ENCODE assay signal across 27 cellular contexts in genomic region chr9:137967280-137967943, GRCh38.
"Had no signal": no experiment of that assay in that cellular context is flagged by ENCODE, and none has a peak within 500 bp of the region (broad histone marks: within the 10 kb centered on the region; RNA-seq: fewer than 3 reads in every experiment).

No MANE protein-coding gene starts in this region.

- H3K4me3 ChIP-seq: body of pancreas, cardiac muscle cell, mucosa of descending colon, prostate gland, skin epidermis, testis, uterus had no signal

- H3K4me1 ChIP-seq: body of pancreas, prostate gland, testis, uterus had no signal

- FAIRE-seq: endothelial cell of umbilical vein, frontal cortex had no signal

- H3K27me3 Mint-ChIP-seq: dendritic cell treated with granulocyte-macrophage colony-stimulating factor and Interleukin-4, amounts not matched to agents 40 ng/mL and 50 ng/mL, for 4 days had no signal

- H3K4me3 Mint-ChIP-seq: activated naive CD4-positive, alpha-beta T cell treated with anti-CD3 and anti-CD28 coated beads, Interleukin-2, amount 50 U/mL, for 24 hours; dendritic cell treated with granulocyte-macrophage colony-stimulating factor and Interleukin-4, amounts not matched to agents 40 ng/mL and 50 ng/mL, for 4 days; neural crest cell; stimulated activated naive B cell treated with anti-CD40 and anti-IgM and Interleukin-4, amounts not matched to agents 10 μg/mL and 1 μg/mL and 100 μg/mL, for 72 hours; T-helper 1 cell treated with Interleukin-12 subunit alpha and Interleukin-12 subunit beta and Interleukin-4 antibody, amounts not matched to agents 30 μg/mL and 1 μg/mL, for 36 hours; WTC11 had no signal

- ATAC-seq: body of pancreas; esophagus mucosa; mucosa of descending colon; stimulated activated naive B cell treated with anti-CD40 and anti-IgM and Interleukin-4, amounts not matched to agents 10 μg/mL and 1 μg/mL and 100 μg/mL, for 72 hours had no signal

- H3K36me3 Mint-ChIP-seq: activated naive CD4-positive, alpha-beta T cell treated with anti-CD3 and anti-CD28 coated beads, Interleukin-2, amount 50 U/mL, for 24 hours; stimulated activated naive B cell treated with anti-CD40 and anti-IgM and Interleukin-4, amounts not matched to agents 10 μg/mL and 1 μg/mL and 100 μg/mL, for 72 hours had no signal

- H3K9me3 Mint-ChIP-seq: activated naive CD4-positive, alpha-beta T cell treated with anti-CD3 and anti-CD28 coated beads, Interleukin-2, amount 50 U/mL, for 24 hours; dendritic cell treated with granulocyte-macrophage colony-stimulating factor and Interleukin-4, amounts not matched to agents 40 ng/mL and 50 ng/mL, for 4 days; T-helper 1 cell treated with Interleukin-12 subunit alpha and Interleukin-12 subunit beta and Interleukin-4 antibody, amounts not matched to agents 30 μg/mL and 1 μg/mL, for 36 hours had no signal

- H3K9me3 ChIP-seq: body of pancreas, mucosa of descending colon, prostate gland, testis, uterus had no signal

- H3K27ac Mint-ChIP-seq: activated naive CD4-positive, alpha-beta T cell treated with anti-CD3 and anti-CD28 coated beads, Interleukin-2, amount 50 U/mL, for 24 hours; dendritic cell treated with granulocyte-macrophage colony-stimulating factor and Interleukin-4, amounts not matched to agents 40 ng/mL and 50 ng/mL, for 4 days; stimulated activated naive B cell treated with anti-CD40 and anti-IgM and Interleukin-4, amounts not matched to agents 10 μg/mL and 1 μg/mL and 100 μg/mL, for 72 hours; T-helper 1 cell treated with Interleukin-12 subunit alpha and Interleukin-12 subunit beta and Interleukin-4 antibody, amounts not matched to agents 30 μg/mL and 1 μg/mL, for 36 hours; WTC11 had no signal

- H3K27ac ChIP-seq: body of pancreas, cardiac muscle cell, prostate gland, skin epidermis, testis, uterus had no signal

- H3K4me1 Mint-ChIP-seq: activated naive CD4-positive, alpha-beta T cell treated with anti-CD3 and anti-CD28 coated beads, Interleukin-2, amount 50 U/mL, for 24 hours; stimulated activated naive B cell treated with anti-CD40 and anti-IgM and Interleukin-4, amounts not matched to agents 10 μg/mL and 1 μg/mL and 100 μg/mL, for 72 hours; WTC11 had no signal

- H3K27me3 ChIP-seq: body of pancreas, cardiac muscle cell, testis, uterus had no signal

- H3K36me3 ChIP-seq: cardiac muscle cell, prostate gland, uterus had no signal

- DNase-seq: activated CD4-positive, alpha-beta T cell treated with anti-CD3 and anti-CD28 coated beads, Interleukin-2, amount 50 U/mL, for 4 hours; activated CD8-positive, alpha-beta memory T cell treated with anti-CD3 and anti-CD28 coated beads for 24 hours; anterior cingulate cortex; body of pancreas; effector CD8-positive, alpha-beta T cell; glutamatergic neuron; hippocampal formation; mesenchymal stem cell; mucosa of descending colon; stimulated activated CD4-positive, alpha-beta T cell treated with anti-CD3 and anti-CD28 coated beads, Interleukin-15, amount 100 ng/mL, for 24 hours; stimulated activated CD8-positive, alpha-beta memory T cell treated with anti-CD3 and anti-CD28 coated beads, Interleukin-4, amount 100 ng/mL, for 48 hours; stimulated activated naive B cell treated with anti-CD40 and anti-IgM and Interleukin-4, amounts not matched to agents 10 μg/mL and 1 μg/mL and 100 μg/mL, for 72 hours; T1000; testis; trophoblast cell; uterus had no signal
